ENCODE assay signal across 9 cellular contexts in the genomic region with DNA sequence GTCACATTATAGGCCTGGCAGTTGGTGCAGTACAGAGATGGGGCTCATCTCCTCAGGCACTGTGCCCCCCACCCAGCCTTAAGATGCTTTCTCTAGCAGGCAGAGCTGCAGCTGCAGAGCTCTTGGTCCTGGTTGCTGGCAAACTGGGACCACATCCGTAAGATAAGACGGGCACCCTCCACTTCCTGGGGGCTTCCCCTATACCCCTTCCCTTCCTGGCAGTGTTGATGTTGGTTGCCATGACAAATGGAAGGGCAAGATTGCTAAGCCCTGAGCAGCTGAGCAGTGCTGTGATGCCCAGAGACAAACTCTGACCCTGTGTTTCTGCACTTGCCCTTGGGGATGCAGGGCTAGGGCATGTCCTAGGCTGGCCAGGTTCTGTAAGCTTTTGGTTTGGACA.
DNase-seq lines count a peak whose midpoint lies in the region; ATAC-seq and TF ChIP-seq lines count a peak whose summit lies in the region.
"Had no signal": no experiment of that assay in that cellular context is flagged by ENCODE, and none has a peak within 500 bp of the region (broad histone marks: within the 10 kb centered on the region; RNA-seq: fewer than 3 reads in every experiment).

No MANE protein-coding gene starts in this region.

- TF ChIP-seq EP300 in esophagus muscularis mucosa (IDR thresholded peaks at IDR 0.05) = no peak

- WGBS in esophagus muscularis mucosa = no CpG with 5 or more reads among the region's 2 CpGs

- ATAC-seq in HG03354 (IDR thresholded peaks at IDR 0.05; ENCODE audit: poor library complexity, severe bottlenecking, unreplicated experiment) = peak; percentile 34
- no peak for ATAC-seq in GM18502 (IDR thresholded peaks at IDR 0.05; ENCODE audit: poor library complexity, unreplicated experiment)
- no peak for ATAC-seq in SK-N-SH treated with all-trans-retinoic acid at 6 μM for 48 hours
- ATAC-seq: upper lobe of right lung had no signal

- peaks cover 0 to 15% (median 6%) of the 10 kb centered on the region in 4 donors for H3K36me3 ChIP-seq in esophagus muscularis mucosa
- H3K36me3 ChIP-seq: upper lobe of right lung had no signal

- intact Hi-C loops in esophagus muscularis mucosa (cut with DNase I) = no loop called here

- peak overlapping the region in 2 of 4 donors; percentile 32 to 51 for H3K27ac ChIP-seq in esophagus muscularis mucosa (replicated peaks in 1 of 4)

- H3K9me3 ChIP-seq in esophagus muscularis mucosa = no peaks in the 10 kb centered on the region
- H3K9me3 ChIP-seq: upper lobe of right lung had no signal

- no peak for TF ChIP-seq POLR2A in esophagus muscularis mucosa (IDR thresholded peaks at IDR 0.05; ENCODE audit: low read depth)

- no peaks in the 10 kb centered on the region for H3K27me3 ChIP-seq in esophagus muscularis mucosa
- H3K27me3 ChIP-seq: upper lobe of right lung had no signal

- DNase-seq in activated CD4-positive, alpha-beta T cell treated with anti-CD3 and anti-CD28 coated beads for 4 hours = peak; percentile 29 to 45
- peak; percentile 84 for DNase-seq in central memory CD4-positive, alpha-beta T cell
- peak; percentile 25 to 30 for DNase-seq in stimulated activated CD8-positive, alpha-beta memory T cell treated with anti-CD3 and anti-CD28 coated beads, Interleukin-2, amount 100 ng/mL, for 1 hour (ENCODE audit: low read depth in 2 of 2)
- DNase-seq in kidney tubule cell (ENCODE audit: low spot score) (no peak), esophagus muscularis mucosa (ENCODE audit: extremely low spot score) (no peak)
- DNase-seq: upper lobe of right lung had no signal

- no peak for TF ChIP-seq CTCF in esophagus muscularis mucosa (IDR thresholded peaks at IDR 0.05)

- peaks cover 23 to 76% (median 50%) of the 10 kb centered on the region in 4 donors for H3K4me1 ChIP-seq in esophagus muscularis mucosa

- no peak overlapping the region for H3K4me3 ChIP-seq in esophagus muscularis mucosa
- H3K4me3 ChIP-seq: upper lobe of right lung had no signal

TF ChIP-seq in SK-N-SH treated with all-trans-retinoic acid at 6 μM for 48 hours, 23 proteins besides CTCF, POLR2A, EP300 and RAD21:
- TF ChIP-seq, protein P1, sequence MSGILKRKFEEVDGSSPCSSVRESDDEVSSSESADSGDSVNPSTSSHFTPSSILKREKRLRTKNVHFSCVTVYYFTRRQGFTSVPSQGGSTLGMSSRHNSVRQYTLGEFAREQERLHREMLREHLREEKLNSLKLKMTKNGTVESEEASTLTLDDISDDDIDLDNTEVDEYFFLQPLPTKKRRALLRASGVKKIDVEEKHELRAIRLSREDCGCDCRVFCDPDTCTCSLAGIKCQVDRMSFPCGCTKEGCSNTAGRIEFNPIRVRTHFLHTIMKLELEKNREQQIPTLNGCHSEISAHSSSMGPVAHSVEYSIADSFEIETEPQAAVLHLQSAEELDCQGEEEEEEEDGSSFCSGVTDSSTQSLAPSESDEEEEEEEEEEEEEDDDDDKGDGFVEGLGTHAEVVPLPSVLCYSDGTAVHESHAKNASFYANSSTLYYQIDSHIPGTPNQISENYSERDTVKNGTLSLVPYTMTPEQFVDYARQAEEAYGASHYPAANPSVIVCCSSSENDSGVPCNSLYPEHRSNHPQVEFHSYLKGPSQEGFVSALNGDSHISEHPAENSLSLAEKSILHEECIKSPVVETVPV (CRISPR knock-in tag; IDR thresholded peaks at IDR 0.05) = no peak
- no peak for TF ChIP-seq SNAI2 (CRISPR knock-in tag; IDR thresholded peaks at IDR 0.05)
- TF ChIP-seq ZNF8 (CRISPR knock-in tag; IDR thresholded peaks at IDR 0.05) = no peak
- no peak for TF ChIP-seq TOX (CRISPR knock-in tag; IDR thresholded peaks at IDR 0.05; ENCODE audit: borderline replicate concordance)
- no peak for TF ChIP-seq ISL1 (CRISPR knock-in tag; IDR thresholded peaks at IDR 0.05)
- TF ChIP-seq CSDC2 (CRISPR knock-in tag; IDR thresholded peaks at IDR 0.05) = no peak
- TF ChIP-seq, protein P2, sequence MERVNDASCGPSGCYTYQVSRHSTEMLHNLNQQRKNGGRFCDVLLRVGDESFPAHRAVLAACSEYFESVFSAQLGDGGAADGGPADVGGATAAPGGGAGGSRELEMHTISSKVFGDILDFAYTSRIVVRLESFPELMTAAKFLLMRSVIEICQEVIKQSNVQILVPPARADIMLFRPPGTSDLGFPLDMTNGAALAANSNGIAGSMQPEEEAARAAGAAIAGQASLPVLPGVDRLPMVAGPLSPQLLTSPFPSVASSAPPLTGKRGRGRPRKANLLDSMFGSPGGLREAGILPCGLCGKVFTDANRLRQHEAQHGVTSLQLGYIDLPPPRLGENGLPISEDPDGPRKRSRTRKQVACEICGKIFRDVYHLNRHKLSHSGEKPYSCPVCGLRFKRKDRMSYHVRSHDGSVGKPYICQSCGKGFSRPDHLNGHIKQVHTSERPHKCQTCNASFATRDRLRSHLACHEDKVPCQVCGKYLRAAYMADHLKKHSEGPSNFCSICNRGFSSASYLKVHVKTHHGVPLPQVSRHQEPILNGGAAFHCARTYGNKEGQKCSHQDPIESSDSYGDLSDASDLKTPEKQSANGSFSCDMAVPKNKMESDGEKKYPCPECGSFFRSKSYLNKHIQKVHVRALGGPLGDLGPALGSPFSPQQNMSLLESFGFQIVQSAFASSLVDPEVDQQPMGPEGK (CRISPR knock-in tag; IDR thresholded peaks at IDR 0.05; ENCODE audit: borderline replicate concordance) = no peak
- no peak for TF ChIP-seq ARNTL (CRISPR knock-in tag; IDR thresholded peaks at IDR 0.05; ENCODE audit: borderline replicate concordance, low read depth)
- no peak for TF ChIP-seq ESRRG (CRISPR knock-in tag; IDR thresholded peaks at IDR 0.05)

Comparison
In these comparisons a context has a peak if more than half of its experiments do, and no peak if none do; other contexts are left out.
1. DNase-seq: peak in activated CD4-positive, alpha-beta T cell treated with anti-CD3 and anti-CD28 coated beads for 4 hours (2 of 2), central memory CD4-positive, alpha-beta T cell (single experiment) and stimulated activated CD8-positive, alpha-beta memory T cell treated with anti-CD3 and anti-CD28 coated beads, Interleukin-2, amount 100 ng/mL, for 1 hour (2 of 2); none in kidney tubule cell (single experiment) and esophagus muscularis mucosa (single experiment).